Comparison of ENCODE assay signal across 1 cellular context in genomic region chr3:142849148-142849547, GRCh38.
TF ChIP-seq lines count a peak whose summit lies in the region.

No MANE protein-coding gene starts in this region.

TF ChIP-seq in GM12878, 131 proteins besides CTCF, POLR2A, EP300 and RAD21:
- TF ChIP-seq MYC (IDR thresholded peaks at IDR 0.05; ENCODE audit: insufficient read depth, insufficient read length, insufficient replicate concordance, low read length, severe bottlenecking): no peak
- no peak for TF ChIP-seq ZNF217 (IDR thresholded peaks at IDR 0.05)
- no peak for TF ChIP-seq KLF5 (IDR thresholded peaks at IDR 0.05; ENCODE audit: partially characterized antibody)
- TF ChIP-seq, protein P1, sequence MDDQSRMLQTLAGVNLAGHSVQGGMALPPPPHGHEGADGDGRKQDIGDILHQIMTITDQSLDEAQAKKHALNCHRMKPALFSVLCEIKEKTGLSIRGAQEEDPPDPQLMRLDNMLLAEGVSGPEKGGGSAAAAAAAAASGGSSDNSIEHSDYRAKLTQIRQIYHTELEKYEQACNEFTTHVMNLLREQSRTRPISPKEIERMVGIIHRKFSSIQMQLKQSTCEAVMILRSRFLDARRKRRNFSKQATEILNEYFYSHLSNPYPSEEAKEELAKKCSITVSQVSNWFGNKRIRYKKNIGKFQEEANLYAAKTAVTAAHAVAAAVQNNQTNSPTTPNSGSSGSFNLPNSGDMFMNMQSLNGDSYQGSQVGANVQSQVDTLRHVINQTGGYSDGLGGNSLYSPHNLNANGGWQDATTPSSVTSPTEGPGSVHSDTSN (IDR thresholded peaks at IDR 0.05; ENCODE audit: insufficient replicate concordance, low read depth, low read length): no peak
- no peak for TF ChIP-seq HDAC6 (IDR thresholded peaks at IDR 0.05; ENCODE audit: unreplicated experiment)
- TF ChIP-seq, protein P2, sequence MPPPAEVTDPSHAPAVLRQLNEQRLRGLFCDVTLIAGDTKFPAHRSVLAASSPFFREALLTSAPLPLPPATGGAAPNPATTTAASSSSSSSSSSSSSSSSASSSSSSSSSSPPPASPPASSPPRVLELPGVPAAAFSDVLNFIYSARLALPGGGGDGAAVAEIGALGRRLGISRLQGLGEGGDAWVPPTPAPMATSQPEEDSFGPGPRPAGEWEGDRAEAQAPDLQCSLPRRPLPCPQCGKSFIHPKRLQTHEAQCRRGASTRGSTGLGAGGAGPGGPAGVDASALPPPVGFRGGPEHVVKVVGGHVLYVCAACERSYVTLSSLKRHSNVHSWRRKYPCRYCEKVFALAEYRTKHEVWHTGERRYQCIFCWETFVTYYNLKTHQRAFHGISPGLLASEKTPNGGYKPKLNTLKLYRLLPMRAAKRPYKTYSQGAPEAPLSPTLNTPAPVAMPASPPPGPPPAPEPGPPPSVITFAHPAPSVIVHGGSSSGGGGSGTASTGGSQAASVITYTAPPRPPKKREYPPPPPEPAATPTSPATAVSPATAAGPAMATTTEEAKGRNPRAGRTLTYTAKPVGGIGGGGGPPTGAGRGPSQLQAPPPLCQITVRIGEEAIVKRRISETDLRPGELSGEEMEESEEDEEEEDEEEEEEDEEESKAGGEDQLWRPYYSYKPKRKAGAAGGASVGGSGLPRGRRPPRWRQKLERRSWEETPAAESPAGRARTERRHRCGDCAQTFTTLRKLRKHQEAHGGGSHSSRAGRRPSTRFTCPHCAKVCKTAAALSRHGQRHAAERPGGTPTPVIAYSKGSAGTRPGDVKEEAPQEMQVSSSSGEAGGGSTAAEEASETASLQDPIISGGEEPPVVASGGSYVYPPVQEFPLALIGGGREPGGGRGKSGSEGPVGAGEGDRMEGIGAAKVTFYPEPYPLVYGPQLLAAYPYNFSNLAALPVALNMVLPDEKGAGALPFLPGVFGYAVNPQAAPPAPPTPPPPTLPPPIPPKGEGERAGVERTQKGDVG (CRISPR knock-in tag; IDR thresholded peaks at IDR 0.05): no peak
- TF ChIP-seq NFYA (IDR thresholded peaks at IDR 0.05; ENCODE audit: borderline replicate concordance, low read depth, low read length): no peak
- TF ChIP-seq RAD51 (IDR thresholded peaks at IDR 0.05): no peak
- no peak for TF ChIP-seq CEBPB (IDR thresholded peaks at IDR 0.05; ENCODE audit: borderline replicate concordance in 1 of 2, low read depth in 2 of 2, low read length in 2 of 2)
- no peak for TF ChIP-seq ZNF687 (IDR thresholded peaks at IDR 0.05)
